In the genomic region with DNA sequence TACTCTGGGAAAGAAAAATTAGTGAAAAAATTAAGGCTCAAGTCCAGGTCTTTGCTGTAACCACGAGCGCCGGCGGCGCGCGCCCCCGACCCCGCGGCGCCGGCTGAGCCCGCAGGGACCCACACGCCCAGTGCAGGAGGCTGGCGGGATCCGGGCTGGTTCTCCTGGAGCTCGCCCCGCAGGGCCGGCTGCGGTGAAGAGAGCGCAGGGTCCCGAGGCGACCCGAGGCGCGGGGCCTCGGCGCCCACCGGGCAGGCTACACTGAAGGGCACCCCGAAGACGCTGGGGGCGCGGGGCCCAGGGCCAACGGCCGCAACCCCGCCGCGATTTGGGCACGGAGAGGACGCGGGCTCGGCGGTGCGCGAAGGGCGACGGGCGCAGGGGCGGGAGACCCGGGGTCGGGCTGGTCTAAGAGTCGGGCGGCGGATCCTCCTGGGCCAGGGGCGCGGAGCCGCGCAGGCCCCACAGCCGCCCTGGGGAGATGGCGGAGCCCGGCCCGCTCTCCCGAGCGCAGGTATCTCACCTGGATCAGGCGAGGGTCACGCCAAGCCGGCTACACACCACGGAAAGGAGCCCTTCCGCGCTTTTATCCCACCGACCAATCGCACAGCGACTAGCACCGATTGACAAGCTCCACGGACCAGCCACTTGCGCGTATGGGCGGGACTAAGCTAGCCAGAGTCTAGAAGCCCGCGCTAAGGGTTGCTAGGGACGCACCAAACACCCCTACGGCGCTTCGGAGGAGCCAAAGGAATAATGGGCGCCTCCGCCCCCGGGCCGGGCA, we compare ENCODE assay signal across 8 cellular contexts. TPM values are rescaled to one million over a fixed set of nuclear protein-coding genes. Genes with fewer than 3 reads are reported as not detected.
DNase-seq lines count a peak whose midpoint lies in the region; ATAC-seq and TF ChIP-seq lines count a peak whose summit lies in the region.

A gene (minus strand): TSS at position 582 of the 784 bp plus-strand sequence. CDS start 6,440 bp downstream, outside the sequence.

- H3K36me3 ChIP-seq in prostate gland (no peaks in the 10 kb centered on the region), urinary bladder (ENCODE audit: insufficient read depth) (no peaks in the 10 kb centered on the region)

- ATAC-seq in GM18498 (IDR thresholded peaks at IDR 0.05; ENCODE audit: unreplicated experiment): peak; percentile 80
- ATAC-seq in HG02885 (IDR thresholded peaks at IDR 0.05; ENCODE audit: poor library complexity, unreplicated experiment): peak; percentile 74
- peak; percentile 95 for ATAC-seq in left ventricle myocardium superior

- intact Hi-C loops in left ventricle myocardium superior (cut with micrococcal nuclease) (no loop called here), prostate gland (cut with DNase I) (loop anchor here (5.0 kb wide), 1 partner anchor 68 kb away; no protein-coding TSS in a partner anchor)

- peaks cover 5% of the 10 kb centered on the region for H3K4me1 ChIP-seq in prostate gland (replicated peaks)
- no peaks in the 10 kb centered on the region for H3K4me1 ChIP-seq in urinary bladder (ENCODE audit: insufficient read depth)

- H3K27me3 ChIP-seq in prostate gland (replicated peaks; ENCODE audit: insufficient read depth): no peaks in the 10 kb centered on the region

- no peaks in the 10 kb centered on the region for H3K27me3 Mint-ChIP-seq in T-helper 1 cell treated with Interleukin-12 subunit alpha and Interleukin-12 subunit beta and Interleukin-4 antibody, amounts not matched to agents 30 μg/mL and 1 μg/mL, for 36 hours (ENCODE audit: low read depth)

- no peaks in the 10 kb centered on the region for H3K9me3 ChIP-seq in prostate gland

- TF ChIP-seq CTCF in prostate gland (IDR thresholded peaks at IDR 0.05): no peak

- H3K36me3 Mint-ChIP-seq in T-helper 1 cell treated with Interleukin-12 subunit alpha and Interleukin-12 subunit beta and Interleukin-4 antibody, amounts not matched to agents 30 μg/mL and 1 μg/mL, for 36 hours (ENCODE audit: low read depth): peaks cover 10% of the 10 kb centered on the region

- peaks cover 43% of the 10 kb centered on the region for H3K4me1 Mint-ChIP-seq in T-helper 1 cell treated with Interleukin-12 subunit alpha and Interleukin-12 subunit beta and Interleukin-4 antibody, amounts not matched to agents 30 μg/mL and 1 μg/mL, for 36 hours (ENCODE audit: low read depth)

- 0% methylated on average over 68 of the region's 88 CpGs for WGBS in prostate gland
- WGBS in urinary bladder: 1% methylated on average over 88 of the region's 88 CpGs

- no peaks in the 10 kb centered on the region for H3K9me3 Mint-ChIP-seq in T-helper 1 cell treated with Interleukin-12 subunit alpha and Interleukin-12 subunit beta and Interleukin-4 antibody, amounts not matched to agents 30 μg/mL and 1 μg/mL, for 36 hours

- H3K4me3 Mint-ChIP-seq in T-helper 1 cell treated with Interleukin-12 subunit alpha and Interleukin-12 subunit beta and Interleukin-4 antibody, amounts not matched to agents 30 μg/mL and 1 μg/mL, for 36 hours: peak within 1 kb of the TSS; percentile 99

- TF ChIP-seq POLR2A in prostate gland (IDR thresholded peaks at IDR 0.05): no peak

- H3K27ac Mint-ChIP-seq in T-helper 1 cell treated with Interleukin-12 subunit alpha and Interleukin-12 subunit beta and Interleukin-4 antibody, amounts not matched to agents 30 μg/mL and 1 μg/mL, for 36 hours: peak within 1 kb of the TSS; percentile 87

- DNase-seq in NCI-H1694 treated with DMSO at 0.1 percent for 48 hours (lab: John Stamatoyannopoulos, UW): peak; percentile 95
- DNase-seq in amniotic stem cell (lab: John Stamatoyannopoulos, UW): peak; percentile 94
- peak; percentile 94 for DNase-seq in left ventricle myocardium superior
- DNase-seq in prostate gland (ENCODE audit: low spot score): peak; percentile 96

- H3K27ac ChIP-seq in prostate gland (peak within 1 kb of the TSS; percentile 76 to 80), urinary bladder (ENCODE audit: low read depth) (no peak within 1 kb of the TSS)

- H3K4me3 ChIP-seq in prostate gland: peak within 1 kb of the TSS; percentile 67 to 98
- H3K4me3 ChIP-seq in urinary bladder (ENCODE audit: low read depth, low read length): peak within 1 kb of the TSS; percentile 81

RNA-seq across cellular contexts. Expression of the gene that starts here (rescaled TPM):
- total RNA-seq in left ventricle myocardium superior (3.4 TPM), prostate gland (100 to 1,000 TPM in 1 of 2 donors, 10 to 100 TPM in 1; 49.2 to 200 TPM), urinary bladder (4.8 TPM)
- 3.6 TPM for polyA plus RNA-seq in urinary bladder
